Comparison of ENCODE assay signal across 8 cellular contexts in the genomic region with DNA sequence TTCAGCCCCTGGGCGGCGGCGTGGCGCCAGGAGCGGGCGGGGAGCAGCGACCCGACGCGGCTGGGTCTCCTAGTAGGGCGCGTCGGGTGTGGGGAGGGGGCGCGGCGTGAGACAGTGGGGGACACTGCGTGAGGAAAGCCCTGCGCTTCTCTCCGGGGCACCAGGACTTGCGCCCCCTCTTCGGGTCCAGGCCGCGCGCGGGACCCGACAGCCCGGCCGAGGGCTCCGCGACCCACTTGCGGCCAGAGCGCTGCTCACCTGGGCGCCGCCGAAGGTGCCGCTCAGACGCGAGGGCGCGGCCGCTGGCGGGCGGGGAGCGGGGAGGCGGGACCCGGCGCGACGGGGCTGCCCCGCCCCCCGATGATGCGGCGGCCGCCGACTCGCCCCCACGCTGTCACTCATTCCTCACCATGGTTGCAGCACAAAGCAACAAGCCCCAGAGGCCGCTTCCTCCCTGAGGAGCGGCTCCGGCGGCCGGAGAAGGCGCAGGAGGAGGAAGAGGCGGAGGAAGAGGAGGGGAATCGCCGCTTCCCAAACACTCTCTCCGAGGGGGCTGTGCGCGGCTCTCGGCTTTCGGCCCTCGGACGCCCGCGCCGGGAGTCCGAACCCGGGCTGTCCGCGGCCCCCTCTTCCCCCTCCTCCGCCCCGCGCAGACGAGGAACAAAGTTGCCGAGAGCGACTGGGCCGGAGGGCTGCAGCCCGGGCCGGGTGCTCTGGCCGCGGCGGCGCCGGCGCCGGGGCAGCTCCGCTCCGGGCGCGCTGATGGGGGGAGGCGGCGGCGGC. TPM values are rescaled to one million over a fixed set of nuclear protein-coding genes. Genes with fewer than 3 reads are reported as not detected.
DNase-seq lines count a peak whose midpoint lies in the region; ATAC-seq and TF ChIP-seq lines count a peak whose summit lies in the region.

A gene with protein sequence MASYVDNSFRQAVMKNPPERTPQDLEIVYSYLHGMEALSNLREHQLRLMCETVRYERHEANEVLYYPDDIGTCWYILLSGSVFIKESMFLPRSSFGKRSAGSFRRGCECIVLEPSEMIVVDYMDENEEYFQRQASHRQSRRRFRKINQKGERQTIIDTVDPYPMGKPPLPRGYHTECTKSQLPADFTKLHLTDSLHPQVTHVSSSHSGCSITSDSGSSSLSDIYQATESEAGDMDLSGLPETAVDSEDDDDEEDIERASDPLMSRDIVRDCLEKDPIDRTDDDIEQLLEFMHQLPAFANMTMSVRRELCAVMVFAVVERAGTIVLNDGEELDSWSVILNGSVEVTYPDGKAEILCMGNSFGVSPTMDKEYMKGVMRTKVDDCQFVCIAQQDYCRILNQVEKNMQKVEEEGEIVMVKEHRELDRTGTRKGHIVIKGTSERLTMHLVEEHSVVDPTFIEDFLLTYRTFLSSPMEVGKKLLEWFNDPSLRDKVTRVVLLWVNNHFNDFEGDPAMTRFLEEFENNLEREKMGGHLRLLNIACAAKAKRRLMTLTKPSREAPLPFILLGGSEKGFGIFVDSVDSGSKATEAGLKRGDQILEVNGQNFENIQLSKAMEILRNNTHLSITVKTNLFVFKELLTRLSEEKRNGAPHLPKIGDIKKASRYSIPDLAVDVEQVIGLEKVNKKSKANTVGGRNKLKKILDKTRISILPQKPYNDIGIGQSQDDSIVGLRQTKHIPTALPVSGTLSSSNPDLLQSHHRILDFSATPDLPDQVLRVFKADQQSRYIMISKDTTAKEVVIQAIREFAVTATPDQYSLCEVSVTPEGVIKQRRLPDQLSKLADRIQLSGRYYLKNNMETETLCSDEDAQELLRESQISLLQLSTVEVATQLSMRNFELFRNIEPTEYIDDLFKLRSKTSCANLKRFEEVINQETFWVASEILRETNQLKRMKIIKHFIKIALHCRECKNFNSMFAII (N-terminal part only) (plus strand): TSS at position 457 of the 783 bp plus-strand sequence. CDS start 1,084 bp downstream, outside the sequence.

- H3K9ac ChIP-seq in PC-3 (ENCODE audit: low read length) (peak within 1 kb of the TSS; percentile 80), mucosa of rectum (ENCODE audit: low read depth in 1 of 2, low read length in 2 of 2) (peak within 1 kb of the TSS; percentile 77 to 94)

- H3K27me3 Mint-ChIP-seq in IgD-negative memory B cell, result peaks cover 3% of the 10 kb centered on the region

- H3K4me2 ChIP-seq in PC-3 (ENCODE audit: low read length), result peak within 1 kb of the TSS; percentile 98

- H3K4me3 ChIP-seq in PC-3 (ENCODE audit: low read length) (peak within 1 kb of the TSS; percentile 91), mucosa of rectum (ENCODE audit: low read length in 2 of 2) (peak within 1 kb of the TSS; percentile 83 to 88)

- H3K27me3 ChIP-seq in PC-3 (ENCODE audit: low read length) (no peaks in the 10 kb centered on the region), mucosa of rectum (ENCODE audit: control insufficient read depth in 2 of 2, insufficient read depth in 2 of 2, low read length in 2 of 2) (no peaks in the 10 kb centered on the region)

- POLR2A ChIA-PET in PC-3 (lab: Charles Lee; ENCODE audit: unreplicated experiment), result no interaction called here

- no peak for TF ChIP-seq CTCF in PC-3 (conservative IDR thresholded peaks at IDR 0.05; ENCODE audit: low read depth, low read length)

- H3K27ac ChIP-seq in PC-3 (ENCODE audit: low read length) (0 out of 2 replicates have a peak within 1 kb of the TSS, but pooled peaks have one; percentile 10), epithelial cell of prostate (peak within 1 kb of the TSS; percentile 90), mucosa of rectum (ENCODE audit: low read depth in 2 of 2, low read length in 2 of 2) (peak within 1 kb of the TSS; percentile 93 to 95)

- peaks cover 39% of the 10 kb centered on the region for H3K79me2 ChIP-seq in PC-3 (ENCODE audit: low read length)

- intact Hi-C loops in PC-3 (cut with micrococcal nuclease), result loop anchor here (2.0 kb wide), 1 partner anchor 246 kb away; no protein-coding TSS in a partner anchor

- H2AFZ ChIP-seq in PC-3 (ENCODE audit: low read length), result peak within 1 kb of the TSS; percentile 94

- H3K36me3 ChIP-seq in PC-3 (ENCODE audit: low read depth, low read length) (no peaks in the 10 kb centered on the region), mucosa of rectum (ENCODE audit: control insufficient read depth in 2 of 2, insufficient read depth in 2 of 2, low read length in 2 of 2) (no peaks in the 10 kb centered on the region)

- H3K36me3 Mint-ChIP-seq in IgD-negative memory B cell, result no peaks in the 10 kb centered on the region

- peaks cover 11% of the 10 kb centered on the region; the same call in 1 of the 2 replicates for H4K20me1 ChIP-seq in PC-3 (ENCODE audit: low read length)

- ATAC-seq in GM21576 (IDR thresholded peaks at IDR 0.05; ENCODE audit: unreplicated experiment) (peak; percentile 75), PC-3 (peak; percentile 84)

- peaks cover 23 to 29% (median 28%) of the 10 kb centered on the region in 3 donors for H3K4me1 Mint-ChIP-seq in IgD-negative memory B cell

- H3K9me2 ChIP-seq in PC-3 (replicated peaks; ENCODE audit: low read length), result no peaks in the 10 kb centered on the region

- H3F3A ChIP-seq in PC-3 (ENCODE audit: low read length, unreplicated experiment), result no peaks in the 10 kb centered on the region

- peaks cover 33% of the 10 kb centered on the region for H3K4me1 ChIP-seq in PC-3 (ENCODE audit: insufficient read depth, low read length)
- peaks cover 13 to 14% of the 10 kb centered on the region in 2 donors for H3K4me1 ChIP-seq in mucosa of rectum (ENCODE audit: control insufficient read depth in 2 of 2, insufficient read depth in 2 of 2, low read length in 2 of 2)

- CTCF ChIA-PET in PC-3 (lab: Charles Lee), result no interaction called here

- no peaks in the 10 kb centered on the region for H3K9me3 Mint-ChIP-seq in IgD-negative memory B cell

- H3K27ac Mint-ChIP-seq in IgD-negative memory B cell, result peak within 1 kb of the TSS; percentile 53 to 92 (median 89)

- H3K9me3 ChIP-seq in PC-3 (ENCODE audit: low read length) (no peaks in the 10 kb centered on the region), mucosa of rectum (ENCODE audit: control insufficient read depth in 2 of 2, low read length in 2 of 2) (no peaks in the 10 kb centered on the region)

- peak; percentile 87 for DNase-seq in DMS153 (lab: John Stamatoyannopoulos, UW)
- peak; percentile 91 for DNase-seq in PC-3
- peak; percentile 84 for DNase-seq in activated T-cell treated with anti-CD3 and anti-CD28 coated beads for 48 hours (ENCODE audit: low read depth)
- peak; percentile 83 for DNase-seq in epithelial cell of prostate (ENCODE audit: low read depth, low spot score)
- peak; percentile 61 to 71 for DNase-seq in stimulated activated CD8-positive, alpha-beta memory T cell treated with anti-CD3 and anti-CD28 coated beads, Interleukin-4, amount 100 ng/mL, for 4 hours (ENCODE audit: low read depth in 2 of 2, low spot score in 1 of 2)

- no TSS peak for BruUV-seq in PC-3 (replicated peaks; lab: Mats Ljungman, UMichigan)

- peak within 1 kb of the TSS; percentile 69 to 96 (median 91) for H3K4me3 Mint-ChIP-seq in IgD-negative memory B cell

RNA-seq across cellular contexts. Expression of the gene that starts here (rescaled TPM):
- polyA plus RNA-seq in IgD-negative memory B cell, result 0.44 TPM
- 21.2 and 21.7 TPM in 2 replicates for total RNA-seq in PC-3 (2014; rRNA removed)

Comparison
In these comparisons a context has a peak if more than half of its experiments do, and no peak if none do; other contexts are left out.
1. Peak in every context shown above with its lines: DNase-seq, ATAC-seq, H3K4me3 ChIP-seq and H3K27ac ChIP-seq.
2. H3K27ac ChIP-seq: peak in every context shown above with its lines; median percentile 94 in mucosa of rectum; 90 in epithelial cell of prostate; 10 in PC-3.